18 cellular contexts compared by ENCODE assay signal in the genomic region with DNA sequence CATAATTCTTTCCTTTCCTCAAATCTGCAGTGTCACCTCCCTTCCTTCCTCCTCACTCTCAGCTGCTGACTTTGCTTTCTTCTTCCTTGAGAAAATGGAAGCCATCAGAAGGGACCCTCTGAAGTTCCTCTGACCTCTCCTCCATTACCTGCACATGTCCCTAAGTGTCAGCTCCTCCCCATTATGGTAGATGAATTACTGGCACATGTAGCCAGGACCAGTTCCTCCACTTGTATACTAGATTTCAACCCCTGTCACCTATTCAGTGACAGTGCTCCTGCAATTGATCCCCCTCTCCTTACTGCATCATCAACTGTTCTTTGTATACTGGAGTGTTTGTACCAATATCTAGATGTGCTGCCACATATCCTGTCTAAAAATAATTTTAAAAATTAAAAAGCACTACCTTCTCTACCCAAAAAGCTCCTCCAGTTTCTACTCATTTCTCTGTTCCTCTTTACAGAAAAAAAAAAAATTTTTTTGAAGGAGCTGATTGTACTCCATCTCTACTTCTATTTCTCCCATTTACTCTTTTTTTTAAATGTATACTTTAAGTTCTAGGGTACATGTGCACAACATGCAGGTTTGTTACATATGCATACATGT.
A peak's percentile ranks its signal among the peaks of the same experiment; 100 is the strongest.
DNase-seq lines count a peak whose midpoint lies in the region; ATAC-seq lines count a peak whose summit lies in the region.
"Had no signal": no experiment of that assay in that cellular context is flagged by ENCODE, and none has a peak within 500 bp of the region (broad histone marks: within the 10 kb centered on the region; RNA-seq: fewer than 3 reads in every experiment).

No MANE protein-coding gene starts in this region.

- H3K27me3 Mint-ChIP-seq in stimulated activated naive B cell treated with anti-CD40 and anti-IgM and Interleukin-4, amounts not matched to agents 10 μg/mL and 1 μg/mL and 100 μg/mL, for 72 hours, result no peaks in the 10 kb centered on the region
- H3K27me3 Mint-ChIP-seq: CD4-positive, alpha-beta T cell had no signal

- H3K27ac Mint-ChIP-seq in stimulated activated naive B cell treated with anti-CD40 and anti-IgM and Interleukin-4, amounts not matched to agents 10 μg/mL and 1 μg/mL and 100 μg/mL, for 72 hours, result peak overlapping the region; percentile 26
- no peak overlapping the region for H3K27ac Mint-ChIP-seq in activated naive CD4-positive, alpha-beta T cell treated with anti-CD3 and anti-CD28 coated beads, Interleukin-2, amount 50 U/mL, for 72 hours
- H3K27ac Mint-ChIP-seq: CD4-positive, alpha-beta T cell had no signal

- peaks cover 16 to 38% of the 10 kb centered on the region in 2 donors for H3K4me1 Mint-ChIP-seq in stimulated activated naive B cell treated with anti-CD40 and anti-IgM and Interleukin-4, amounts not matched to agents 10 μg/mL and 1 μg/mL and 100 μg/mL, for 72 hours

- peak overlapping the region; percentile 35 to 48 for H3K4me3 Mint-ChIP-seq in stimulated activated naive B cell treated with anti-CD40 and anti-IgM and Interleukin-4, amounts not matched to agents 10 μg/mL and 1 μg/mL and 100 μg/mL, for 72 hours
- H3K4me3 Mint-ChIP-seq: CD4-positive, alpha-beta T cell had no signal

- no peaks in the 10 kb centered on the region for H3K9me3 Mint-ChIP-seq in stimulated activated naive B cell treated with anti-CD40 and anti-IgM and Interleukin-4, amounts not matched to agents 10 μg/mL and 1 μg/mL and 100 μg/mL, for 72 hours
- H3K9me3 Mint-ChIP-seq in activated naive CD4-positive, alpha-beta T cell treated with anti-CD3 and anti-CD28 coated beads, Interleukin-2, amount 50 U/mL, for 72 hours, result no peaks in the 10 kb centered on the region
- H3K9me3 Mint-ChIP-seq: CD4-positive, alpha-beta T cell had no signal

- H3K36me3 Mint-ChIP-seq in stimulated activated naive B cell treated with anti-CD40 and anti-IgM and Interleukin-4, amounts not matched to agents 10 μg/mL and 1 μg/mL and 100 μg/mL, for 72 hours, result peaks cover 21% of the 10 kb centered on the region in 2 donors
- no peaks in the 10 kb centered on the region for H3K36me3 Mint-ChIP-seq in activated naive CD4-positive, alpha-beta T cell treated with anti-CD3 and anti-CD28 coated beads, Interleukin-2, amount 50 U/mL, for 72 hours

- DNase-seq in stimulated activated naive B cell treated with anti-CD40 and anti-IgM and Interleukin-4, amounts not matched to agents 10 μg/mL and 1 μg/mL and 100 μg/mL, for 72 hours, result no peak
- DNase-seq in cerebellar nuclear complex (lab: John Stamatoyannopoulos, UW), result no peak
- no peak for DNase-seq in activated naive CD4-positive, alpha-beta T cell treated with anti-CD3 and anti-CD28 coated beads, Interleukin-2, amount 50 U/mL, for 72 hours (ENCODE audit: low spot score in 2 of 2)
- no peak for DNase-seq in stimulated activated CD4-positive, alpha-beta T cell treated with anti-CD3 and anti-CD28 coated beads, Interleukin-15, amount 100 ng/mL, for 24 hours
- DNase-seq: CD4-positive, alpha-beta T cell; DND-41; KG1; NCI-H1092 treated with DMSO at 0.1 percent for 48 hours; NCI-H1436 treated with DMSO at 0.1 percent for 48 hours; NCI-H1930; NCI-H345; NCI-H524; Peyer's patch; T-helper 1 cell had no signal

- ATAC-seq in GM18511 (IDR thresholded peaks at IDR 0.05; ENCODE audit: unreplicated experiment) (peak; percentile 32), HG03025 (IDR thresholded peaks at IDR 0.05; ENCODE audit: low FRiP score, unreplicated experiment) (peak; percentile 50), HG03432 (IDR thresholded peaks at IDR 0.05; ENCODE audit: unreplicated experiment) (peak; percentile 74)
- peak; percentile 57 to 59 for ATAC-seq in stimulated activated naive B cell treated with anti-CD40 and anti-IgM and Interleukin-4, amounts not matched to agents 10 μg/mL and 1 μg/mL and 100 μg/mL, for 72 hours (replicated peaks)
- no peak for ATAC-seq in activated naive CD4-positive, alpha-beta T cell treated with anti-CD3 and anti-CD28 coated beads, Interleukin-2, amount 50 U/mL, for 72 hours
- ATAC-seq: HepG2 had no signal

Comparison
In these comparisons a context has a peak if more than half of its experiments do, and no peak if none do; other contexts are left out.
1. ATAC-seq: peak in GM18511 (single experiment), HG03025 (single experiment), HG03432 (single experiment) and stimulated activated naive B cell treated with anti-CD40 and anti-IgM and Interleukin-4, amounts not matched to agents 10 μg/mL and 1 μg/mL and 100 μg/mL, for 72 hours (2 of 2); none in activated naive CD4-positive, alpha-beta T cell treated with anti-CD3 and anti-CD28 coated beads, Interleukin-2, amount 50 U/mL, for 72 hours (0 of 2).